Comparison of ENCODE assay signal across 28 cellular contexts in genomic region chr10:777913-778479, GRCh38.
"Had no signal": no experiment of that assay in that cellular context is flagged by ENCODE, and none has a peak within 500 bp of the region (broad histone marks: within the 10 kb centered on the region; RNA-seq: fewer than 3 reads in every experiment).

No MANE protein-coding gene starts in this region.

- H3K9me3 Mint-ChIP-seq: activated CD4-positive, alpha-beta T cell treated with anti-CD3 and anti-CD28 coated beads, Interleukin-2, amount 10 ng/mL, durations not matched to agents 7 days and 5 days; activated CD8-positive, alpha-beta T cell treated with anti-CD3 and anti-CD28 coated beads for 36 hours; activated naive CD4-positive, alpha-beta T cell treated with anti-CD3 and anti-CD28 coated beads, Interleukin-2, amount 10 ng/mL, durations not matched to agents 7 days and 5 days; activated naive CD8-positive, alpha-beta T cell treated with anti-CD3 and anti-CD28 coated beads, Interleukin-2, amount 10 ng/mL, durations not matched to agents 7 days and 5 days; activated T-helper 2 cell treated with anti-CD3 and anti-CD28 coated beads, Interferon-gamma antibody, Interleukin-2, Interleukin-4, amounts not matched to agents 10 μg/mL and 5 μg/mL and 100 μg/mL, durations not matched to agents 14 hours and 24 hours and 36 hours; WTC11 had no signal

- H3K36me3 ChIP-seq: adrenal gland, Peyer's patch had no signal

- H3K27ac ChIP-seq: Peyer's patch had no signal

- H3K9me3 ChIP-seq: adrenal gland, Peyer's patch had no signal

- H3K4me1 ChIP-seq: adrenal gland, Peyer's patch had no signal

- H3K27me3 ChIP-seq: adrenal gland, Peyer's patch had no signal

- ATAC-seq: activated CD8-positive, alpha-beta T cell treated with anti-CD3 and anti-CD28 coated beads for 36 hours; activated T-cell treated with anti-CD3 and anti-CD28 coated beads, Interleukin-2, amount 50 U/mL, for 72 hours; T-helper 17 cell had no signal

- H3K27ac Mint-ChIP-seq: activated CD4-positive, alpha-beta T cell treated with anti-CD3 and anti-CD28 coated beads, Interleukin-2, amount 10 ng/mL, durations not matched to agents 7 days and 5 days; activated CD8-positive, alpha-beta T cell treated with anti-CD3 and anti-CD28 coated beads for 36 hours; activated naive CD4-positive, alpha-beta T cell treated with anti-CD3 and anti-CD28 coated beads, Interleukin-2, amount 10 ng/mL, durations not matched to agents 7 days and 5 days; activated naive CD8-positive, alpha-beta T cell treated with anti-CD3 and anti-CD28 coated beads, Interleukin-2, amount 10 ng/mL, durations not matched to agents 7 days and 5 days; activated T-cell treated with anti-CD3 and anti-CD28 coated beads, Interleukin-2, amount 50 U/mL, for 72 hours; activated T-helper 2 cell treated with anti-CD3 and anti-CD28 coated beads, Interferon-gamma antibody, Interleukin-2, Interleukin-4, amounts not matched to agents 10 μg/mL and 5 μg/mL and 100 μg/mL, durations not matched to agents 14 hours and 24 hours and 36 hours; T-helper 17 cell; WTC11 had no signal

- H3K4me3 ChIP-seq: adrenal gland, Peyer's patch had no signal

- H3K4me3 Mint-ChIP-seq: activated CD4-positive, alpha-beta T cell treated with anti-CD3 and anti-CD28 coated beads, Interleukin-2, amount 10 ng/mL, durations not matched to agents 7 days and 5 days; activated CD8-positive, alpha-beta T cell treated with anti-CD3 and anti-CD28 coated beads for 36 hours; activated naive CD4-positive, alpha-beta T cell treated with anti-CD3 and anti-CD28 coated beads, Interleukin-2, amount 10 ng/mL, durations not matched to agents 7 days and 5 days; activated naive CD8-positive, alpha-beta T cell treated with anti-CD3 and anti-CD28 coated beads, Interleukin-2, amount 10 ng/mL, durations not matched to agents 7 days and 5 days; activated T-cell treated with anti-CD3 and anti-CD28 coated beads, Interleukin-2, amount 50 U/mL, for 72 hours; T-helper 17 cell; WTC11 had no signal

- DNase-seq: activated CD4-positive, alpha-beta T cell treated with anti-CD3 and anti-CD28 coated beads, Interleukin-2, amount 10 ng/mL, durations not matched to agents 7 days and 5 days; activated CD4-positive, CD25-positive, alpha-beta regulatory T cell treated with anti-CD3 and anti-CD28 coated beads, Interleukin-2, amount 50 U/mL, for 72 hours; activated CD8-positive, alpha-beta memory T cell treated with anti-CD3 and anti-CD28 coated beads, Interleukin-2, amount 50 U/mL, for 4 hours; activated CD8-positive, alpha-beta T cell treated with anti-CD3 and anti-CD28 coated beads for 36 hours; activated gamma-delta T cell treated with Interleukin-2 at 50 U/mL for 16 hours; activated naive CD4-positive, alpha-beta T cell treated with anti-CD3 and anti-CD28 coated beads, Interleukin-2, amount 10 ng/mL, durations not matched to agents 7 days and 5 days; activated naive CD8-positive, alpha-beta T cell treated with anti-CD3 and anti-CD28 coated beads, Interleukin-2, amount 10 ng/mL, durations not matched to agents 7 days and 5 days; activated T-cell treated with anti-CD3 and anti-CD28 coated beads, Interleukin-2, amount 50 U/mL, for 72 hours; anterior cingulate cortex; cerebellar nuclear complex; KG1; NCI-H1048; NCI-H1694; NCI-H2029; NCI-H2107; NCI-H2171 treated with DMSO at 0.1 percent for 48 hours; NCI-H226; NCI-H526; NCI-H82; NK-92 treated with Interleukin-12 subunit alpha and Interleukin-12 subunit beta, amount 100 ng/mL, for 24 hours; OCI-M1; Peyer's patch; SHP77 treated with DMSO at 0.1 percent for 48 hours; T-helper 17 cell; T-helper 9 cell had no signal

- H3K36me3 Mint-ChIP-seq: activated naive CD4-positive, alpha-beta T cell treated with anti-CD3 and anti-CD28 coated beads, Interleukin-2, amount 10 ng/mL, durations not matched to agents 7 days and 5 days; activated naive CD8-positive, alpha-beta T cell treated with anti-CD3 and anti-CD28 coated beads, Interleukin-2, amount 10 ng/mL, durations not matched to agents 7 days and 5 days; WTC11 had no signal

- H3K4me1 Mint-ChIP-seq: activated naive CD8-positive, alpha-beta T cell treated with anti-CD3 and anti-CD28 coated beads, Interleukin-2, amount 10 ng/mL, durations not matched to agents 7 days and 5 days; WTC11 had no signal
